In genomic region chr5:167936944-167937627, GRCh38 we compare ENCODE assay signal across 23 cellular contexts.
"Had no signal": no experiment of that assay in that cellular context is flagged by ENCODE, and none has a peak within 500 bp of the region (broad histone marks: within the 10 kb centered on the region; RNA-seq: fewer than 3 reads in every experiment).

No MANE protein-coding gene starts in this region.

- H3K4me3 Mint-ChIP-seq: activated CD4-positive, alpha-beta T cell treated with anti-CD3 and anti-CD28 coated beads, Interleukin-2, amount 10 ng/mL, durations not matched to agents 7 days and 5 days; activated CD8-positive, alpha-beta T cell treated with anti-CD3 and anti-CD28 coated beads, Interleukin-2, amount 10 ng/mL, durations not matched to agents 7 days and 5 days; activated naive CD8-positive, alpha-beta T cell treated with anti-CD3 and anti-CD28 coated beads, Interleukin-2, amount 50 U/mL, for 24 hours; activated T-helper 1 cell treated with anti-CD3 and anti-CD28 coated beads, Interleukin-12 subunit alpha, Interleukin-12 subunit beta, Interleukin-2, Interleukin-4 antibody, amounts not matched to agents 30 ng/mL and 10 ng/mL and 1 ng/mL, durations not matched to agents 14 hours and 24 hours and 36 hours; dendritic cell treated with granulocyte-macrophage colony-stimulating factor and Interleukin-4, amounts not matched to agents 40 ng/mL and 50 ng/mL, for 4 days; naive thymus-derived CD8-positive, alpha-beta T cell; neural progenitor cell had no signal

- H3K9me3 Mint-ChIP-seq: dendritic cell treated with granulocyte-macrophage colony-stimulating factor and Interleukin-4, amounts not matched to agents 40 ng/mL and 50 ng/mL, for 4 days; neural progenitor cell had no signal

- FAIRE-seq: endometrium, kidney had no signal

- H3K27me3 ChIP-seq: body of pancreas, neural progenitor cell, upper lobe of right lung had no signal

- H3K9ac ChIP-seq: neural progenitor cell had no signal

- H2AFZ ChIP-seq: neural progenitor cell had no signal

- H3K4me2 ChIP-seq: neural progenitor cell had no signal

- H3K9me3 ChIP-seq: body of pancreas, prostate gland, upper lobe of right lung had no signal

- H3K4me3 ChIP-seq: body of pancreas, lung, neural progenitor cell, prostate gland, skin epidermis, upper lobe of right lung had no signal

- H3K27ac Mint-ChIP-seq: activated CD4-positive, alpha-beta T cell treated with anti-CD3 and anti-CD28 coated beads, Interleukin-2, amount 10 ng/mL, durations not matched to agents 7 days and 5 days; activated CD8-positive, alpha-beta T cell treated with anti-CD3 and anti-CD28 coated beads, Interleukin-2, amount 10 ng/mL, durations not matched to agents 7 days and 5 days; activated naive CD8-positive, alpha-beta T cell treated with anti-CD3 and anti-CD28 coated beads, Interleukin-2, amount 50 U/mL, for 24 hours; activated T-helper 1 cell treated with anti-CD3 and anti-CD28 coated beads, Interleukin-12 subunit alpha, Interleukin-12 subunit beta, Interleukin-2, Interleukin-4 antibody, amounts not matched to agents 30 ng/mL and 10 ng/mL and 1 ng/mL, durations not matched to agents 14 hours and 24 hours and 36 hours; dendritic cell treated with granulocyte-macrophage colony-stimulating factor and Interleukin-4, amounts not matched to agents 40 ng/mL and 50 ng/mL, for 4 days; neural progenitor cell had no signal

- H3K4me1 ChIP-seq: body of pancreas, neural progenitor cell, prostate gland, upper lobe of right lung had no signal

- DNase-seq: activated CD4-positive, alpha-beta T cell treated with anti-CD3 and anti-CD28 coated beads, Interleukin-2, amount 10 ng/mL, durations not matched to agents 7 days and 5 days; activated CD8-positive, alpha-beta T cell treated with anti-CD3 and anti-CD28 coated beads, Interleukin-2, amount 10 ng/mL, durations not matched to agents 7 days and 5 days; activated gamma-delta T cell; activated naive CD4-positive, alpha-beta T cell treated with anti-CD3 and anti-CD28 coated beads, Interleukin-2, amount 50 U/mL, for 16 hours; activated naive CD8-positive, alpha-beta T cell treated with anti-CD3 and anti-CD28 coated beads, Interleukin-2, amount 50 U/mL, for 24 hours; body of pancreas; effector CD4-positive, alpha-beta T cell; foreskin fibroblast; kidney; naive thymus-derived CD8-positive, alpha-beta T cell; stimulated activated CD4-positive, alpha-beta T cell treated with anti-CD3 and anti-CD28 coated beads, Interleukin-2, amount 100 ng/mL, for 24 hours; stimulated activated CD8-positive, alpha-beta memory T cell treated with anti-CD3 and anti-CD28 coated beads, Interleukin-4, amount 100 ng/mL, for 48 hours; stimulated activated naive CD4-positive, alpha-beta T cell treated with Interleukin-2 at 50 U/mL for 16 hours; upper lobe of right lung had no signal

- H3K27me3 Mint-ChIP-seq: activated CD4-positive, alpha-beta T cell treated with anti-CD3 and anti-CD28 coated beads, Interleukin-2, amount 10 ng/mL, durations not matched to agents 7 days and 5 days; activated naive CD8-positive, alpha-beta T cell treated with anti-CD3 and anti-CD28 coated beads, Interleukin-2, amount 50 U/mL, for 24 hours; dendritic cell treated with granulocyte-macrophage colony-stimulating factor and Interleukin-4, amounts not matched to agents 40 ng/mL and 50 ng/mL, for 4 days; naive thymus-derived CD8-positive, alpha-beta T cell had no signal

- H3K36me3 ChIP-seq: neural progenitor cell, prostate gland, upper lobe of right lung had no signal

- ATAC-seq: activated CD4-positive, CD25-positive, alpha-beta regulatory T cell treated with anti-CD3 and anti-CD28 coated beads, Interleukin-2, amount 50 U/mL, for 24 hours; activated CD8-positive, alpha-beta T cell treated with anti-CD3 and anti-CD28 coated beads, Interleukin-2, amount 10 ng/mL, durations not matched to agents 7 days and 5 days; activated naive CD8-positive, alpha-beta T cell treated with anti-CD3 and anti-CD28 coated beads, Interleukin-2, amount 50 U/mL, for 24 hours; body of pancreas; naive thymus-derived CD8-positive, alpha-beta T cell; upper lobe of right lung had no signal

- H3K36me3 Mint-ChIP-seq: naive thymus-derived CD8-positive, alpha-beta T cell had no signal

- H3K4me1 Mint-ChIP-seq: activated CD4-positive, alpha-beta T cell treated with anti-CD3 and anti-CD28 coated beads, Interleukin-2, amount 10 ng/mL, durations not matched to agents 7 days and 5 days had no signal

- H3K27ac ChIP-seq: body of pancreas, neural progenitor cell, prostate gland, skin epidermis, upper lobe of right lung, VCaP had no signal
